ENCODE assay signal across 31 cellular contexts in the genomic region with DNA sequence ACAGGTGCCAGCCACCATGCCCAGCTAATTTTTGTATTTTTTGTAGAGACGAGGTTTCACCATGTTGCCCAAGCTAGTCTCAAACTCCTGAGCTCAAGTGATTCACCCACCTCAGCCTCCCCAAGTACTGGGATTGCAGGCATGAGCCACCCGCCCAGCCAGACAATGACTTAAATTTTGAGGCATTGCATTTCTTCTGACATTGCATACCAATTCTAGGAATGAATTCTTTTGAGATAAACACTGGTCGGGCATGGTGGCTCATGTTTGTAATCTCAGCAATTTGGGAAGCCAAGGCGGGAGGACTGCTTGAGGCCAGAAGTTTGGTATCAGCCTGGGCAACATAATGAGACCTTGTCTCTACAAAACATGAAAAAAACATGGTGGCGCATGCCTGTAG. TPM values are rescaled to one million over a fixed set of nuclear protein-coding genes. Genes with fewer than 3 reads are reported as not detected.
DNase-seq lines count a peak whose midpoint lies in the region; ATAC-seq and TF ChIP-seq lines count a peak whose summit lies in the region.
"Had no signal": no experiment of that assay in that cellular context is flagged by ENCODE, and none has a peak within 500 bp of the region (broad histone marks: within the 10 kb centered on the region; RNA-seq: fewer than 3 reads in every experiment).

No MANE protein-coding gene starts in this region.

- no peak overlapping the region for H4K12ac ChIP-seq in trophoblast cell (ENCODE audit: low read depth, low read length)

- H2BK12ac ChIP-seq in trophoblast cell (ENCODE audit: low read length): no peak overlapping the region

- H3K9ac ChIP-seq in GM23248: no peak overlapping the region
- H3K9ac ChIP-seq in trophoblast cell (ENCODE audit: low read length): no peak overlapping the region

- no peaks in the 10 kb centered on the region for H4K20me1 ChIP-seq in GM23248 (ENCODE audit: insufficient read depth)

- H3K14ac ChIP-seq in trophoblast cell (ENCODE audit: low read length): no peak overlapping the region

- no peak overlapping the region for H3K4me3 ChIP-seq in GM23248
- no peak overlapping the region for H3K4me3 ChIP-seq in trophoblast cell (ENCODE audit: low read depth, low read length)
- H3K4me3 ChIP-seq in psoas muscle: no peak overlapping the region
- H3K4me3 ChIP-seq: ascending aorta, dorsolateral prefrontal cortex, left ventricle myocardium inferior, right atrium auricular region, smooth muscle cell, suprapubic skin had no signal

- H3K36me3 ChIP-seq in GM23248 (ENCODE audit: low read depth) (no peaks in the 10 kb centered on the region), trophoblast cell (ENCODE audit: control insufficient read depth in 1 of 2, insufficient read depth in 2 of 2, low read length in 2 of 2) (peaks cover 10 to 15% of the 10 kb centered on the region in 2 experiments), psoas muscle (ENCODE audit: insufficient read depth in 1 of 2, low read depth in 1 of 2) (no peaks in the 10 kb centered on the region)
- H3K36me3 ChIP-seq: ascending aorta, left ventricle myocardium inferior, right atrium auricular region, suprapubic skin had no signal

- intact Hi-C loops in psoas muscle (cut with DNase I): loop anchor here in 1 of 2 donors (10.0 kb wide), 1 partner anchor 584 kb away; a partner anchor contains a TSS

- DNase-seq in GM23248 (peak; percentile 84), amniotic epithelial cell (ENCODE audit: low read depth) (peak; percentile 78), epithelial cell of prostate (ENCODE audit: low read depth, low spot score) (peak; percentile 29), trophoblast cell (peak; percentile 96 to 98), 8988T (no peak), psoas muscle (no peak)
- DNase-seq in activated effector memory CD4-positive, alpha-beta T cell treated with Interleukin-2 at 50 U/mL for 16 hours: no peak
- DNase-seq: activated CD4-positive, alpha-beta T cell treated with anti-CD3 and anti-CD28 coated beads for 36 hours; activated CD8-positive, alpha-beta T cell treated with anti-CD3 and anti-CD28 coated beads, Interleukin-2, amount 10 ng/mL, durations not matched to agents 7 days and 5 days; CD4-positive, alpha-beta T cell; DND-41; dorsolateral prefrontal cortex; H9; islet precursor cell; left ventricle myocardium inferior; NCI-H2107; NCI-H446; SIG-M5; stimulated activated naive CD4-positive, alpha-beta T cell treated with Interleukin-2 at 50 U/mL for 16 hours; SW 1271; T-helper 9 cell had no signal

- H4K91ac ChIP-seq in trophoblast cell (ENCODE audit: low read depth, low read length): peak overlapping the region; percentile 64

- H2BK120ac ChIP-seq in trophoblast cell (ENCODE audit: insufficient read depth, low read length, poor library complexity): peak overlapping the region; percentile 45

- H3K79me2 ChIP-seq in GM23248 (ENCODE audit: insufficient read depth): no peaks in the 10 kb centered on the region
- no peaks in the 10 kb centered on the region for H3K79me2 ChIP-seq in trophoblast cell (ENCODE audit: control insufficient read depth, insufficient read depth, low read length, poor library complexity)

- no peaks in the 10 kb centered on the region for H3K27me3 ChIP-seq in GM23248 (replicated peaks; ENCODE audit: insufficient read depth)
- no peaks in the 10 kb centered on the region for H3K27me3 ChIP-seq in trophoblast cell (ENCODE audit: insufficient read depth, low read length)
- no peaks in the 10 kb centered on the region for H3K27me3 ChIP-seq in psoas muscle (ENCODE audit: insufficient read depth in 3 of 3, low read length in 2 of 3)
- H3K27me3 ChIP-seq: ascending aorta, dorsolateral prefrontal cortex, right atrium auricular region, suprapubic skin had no signal

- no peaks in the 10 kb centered on the region for H3K9me2 ChIP-seq in GM23248 (ENCODE audit: insufficient read depth)

- 52 to 54% methylated on average over 5 of the region's 5 CpGs for whole genome bisulfite sequencing in GM23248 (ENCODE audit: low coverage in 1 of 2, low lambda C conversion rate in 2 of 2, missing lambda C conversion rate in 2 of 2), 2 experiments
- WGBS in trophoblast cell (ENCODE audit: extremely low coverage, insufficient coverage, insufficient read length): no CpG with 5 or more reads among the region's 5 CpGs
- WGBS in psoas muscle, 3 donors: 82 to 88% (median 86%) methylated on average over 5 of the region's 5 CpGs

- in situ Hi-C loops in GM23248 (cut with MboI): loop anchor here (10.0 kb wide), 2 partner anchors 84 to 304 kb away; a partner anchor contains a TSS

- no peak overlapping the region for H2AK5ac ChIP-seq in trophoblast cell (ENCODE audit: low read length)

- no peak overlapping the region for H4K8ac ChIP-seq in trophoblast cell (ENCODE audit: low read depth, low read length)

- no peak for ATAC-seq in psoas muscle
- ATAC-seq in HG02970 (IDR thresholded peaks at IDR 0.05; ENCODE audit: low FRiP score, unreplicated experiment): no peak
- ATAC-seq: activated CD4-positive, alpha-beta T cell treated with anti-CD3 and anti-CD28 coated beads for 36 hours; activated CD8-positive, alpha-beta T cell treated with anti-CD3 and anti-CD28 coated beads, Interleukin-2, amount 10 ng/mL, durations not matched to agents 7 days and 5 days; activated naive CD4-positive, alpha-beta T cell treated with anti-CD3 and anti-CD28 coated beads, Interleukin-2, amount 50 U/mL, for 72 hours; activated T-helper 17 cell treated with anti-CD3 and anti-CD28 coated beads, Interleukin-2, amount 50 U/mL, for 72 hours had no signal

- H3F3A ChIP-seq in GM23248 (ENCODE audit: insufficient read depth): peaks cover 10% of the 10 kb centered on the region

- H3K23ac ChIP-seq in trophoblast cell (ENCODE audit: low read length): no peak overlapping the region

- H3K4me2 ChIP-seq in GM23248 (ENCODE audit: unreplicated experiment): no peak overlapping the region
- no peak overlapping the region for H3K4me2 ChIP-seq in trophoblast cell (ENCODE audit: low read length)
- H3K4me2 ChIP-seq: smooth muscle cell had no signal

- no peak for TF ChIP-seq CTCF in psoas muscle (IDR thresholded peaks at IDR 0.05)

- no peak overlapping the region for H2BK5ac ChIP-seq in trophoblast cell (ENCODE audit: low read depth, low read length, poor library complexity)

- H2AFZ ChIP-seq in GM23248 (no peak overlapping the region), trophoblast cell (ENCODE audit: insufficient read depth, low read length, poor library complexity) (no peak overlapping the region)

- H3K9me3 ChIP-seq in GM23248 (ENCODE audit: low read depth) (no peaks in the 10 kb centered on the region), trophoblast cell (ENCODE audit: insufficient read depth, low read depth, low read length) (no peaks in the 10 kb centered on the region), psoas muscle (no peaks in the 10 kb centered on the region)
- H3K9me3 ChIP-seq: ascending aorta, left ventricle myocardium inferior, right atrium auricular region, suprapubic skin had no signal

- H3K79me1 ChIP-seq in trophoblast cell (ENCODE audit: low read length): peaks cover 14% of the 10 kb centered on the region

- H3K27ac ChIP-seq in GM23248: peak overlapping the region; percentile 42
- peak overlapping the region; percentile 22 for H3K27ac ChIP-seq in epithelial cell of prostate
- H3K27ac ChIP-seq in trophoblast cell (ENCODE audit: low read depth, low read length): peak overlapping the region; percentile 53
- H3K27ac ChIP-seq in psoas muscle: no peak overlapping the region
- H3K27ac ChIP-seq: ascending aorta, dorsolateral prefrontal cortex, left ventricle myocardium inferior, right atrium auricular region, suprapubic skin, VCaP had no signal

- H3K4ac ChIP-seq in trophoblast cell (ENCODE audit: low read depth, low read length): no peak overlapping the region

- H3K4me1 ChIP-seq in GM23248 (ENCODE audit: insufficient read depth) (peaks cover 13% of the 10 kb centered on the region), trophoblast cell (ENCODE audit: control insufficient read depth in 1 of 2, insufficient read depth in 2 of 2, low read length in 2 of 2) (peaks cover 19 to 25% of the 10 kb centered on the region in 2 experiments), psoas muscle (no peaks in the 10 kb centered on the region)
- H3K4me1 ChIP-seq: ascending aorta, left ventricle myocardium inferior, right atrium auricular region, suprapubic skin had no signal

- no peak overlapping the region for H3K18ac ChIP-seq in trophoblast cell (ENCODE audit: low read length)

RNA-seq across cellular contexts. Expression of a gene that starts 2.5 kb away (rescaled TPM):
- not detected in 2 replicates for total RNA-seq in GM23248 (2014; rRNA removed; shearing (Covaris generic))
- polyA plus RNA-seq in GM23248 (2016; fragmentation: Nextera tagmentation; extraction: Ambion mirVana) (not detected in 2 replicates), psoas muscle (not detected)
- polyA plus RNA-seq in trophoblast cell (2013): not detected in 2 replicates
- not detected for total RNA-seq in psoas muscle
- total RNA-seq: activated CD8-positive, alpha-beta T cell treated with anti-CD3 and anti-CD28 coated beads, Interleukin-2, amount 10 ng/mL, durations not matched to agents 7 days and 5 days; activated naive CD4-positive, alpha-beta T cell treated with anti-CD3 and anti-CD28 coated beads, Interleukin-2, amount 50 U/mL, for 72 hours; activated T-helper 17 cell treated with anti-CD3 and anti-CD28 coated beads, Interleukin-2, amount 50 U/mL, for 72 hours; ascending aorta; H9; left ventricle myocardium inferior; mesenteric fat pad; right atrium auricular region; smooth muscle cell; suprapubic skin; ureter had no signal
- polyA plus RNA-seq: smooth muscle cell had no signal

RNA-seq across cellular contexts. Expression of a gene that starts 25.1 kb away (rescaled TPM):
- not detected in 2 replicates for total RNA-seq in GM23248 (2014; rRNA removed; shearing (Covaris generic))
- not detected in 2 replicates for polyA plus RNA-seq in GM23248 (2016; fragmentation: Nextera tagmentation; extraction: Ambion mirVana)
- polyA plus RNA-seq in trophoblast cell (2013): 1.5 and 1.6 TPM in 2 replicates
- 1 to 10 TPM in 3 of 4 donors, under 1 TPM in 1; 0.81 to 2.0 (median 1.4) TPM for total RNA-seq in psoas muscle
- polyA plus RNA-seq in psoas muscle: under 1 TPM; 0.37 to 0.47 (median 0.40) TPM
- total RNA-seq: H9, smooth muscle cell had no signal
- polyA plus RNA-seq: smooth muscle cell had no signal

RNA-seq across cellular contexts. Expression of a gene that starts 42.2 kb away (rescaled TPM):
- 9.4 and 22.4 TPM in 2 replicates for total RNA-seq in GM23248 (2014; rRNA removed; shearing (Covaris generic))
- 3.9 and 4.3 TPM in 2 replicates for polyA plus RNA-seq in GM23248 (2016; fragmentation: Nextera tagmentation; extraction: Ambion mirVana)
- 65.5 and 68.0 TPM in 2 replicates for polyA plus RNA-seq in trophoblast cell (2013)
- total RNA-seq in psoas muscle: 1 to 10 TPM in 2 of 4 donors, under 1 TPM in 2; 0.36 to 2.1 (median 0.84) TPM
- under 1 TPM; 0.10 to 0.40 (median 0.14) TPM for polyA plus RNA-seq in psoas muscle

Comparison
In these comparisons a context has a peak if more than half of its experiments do, and no peak if none do; other contexts are left out.
1. DNase-seq: peak in GM23248 (single experiment), amniotic epithelial cell (single experiment), epithelial cell of prostate (single experiment) and trophoblast cell (2 of 2); none in 8988T (single experiment), psoas muscle (0 of 2) and activated effector memory CD4-positive, alpha-beta T cell treated with Interleukin-2 at 50 U/mL for 16 hours (single experiment).